Comparison of ENCODE assay signal across 1 cellular context in the genomic region with DNA sequence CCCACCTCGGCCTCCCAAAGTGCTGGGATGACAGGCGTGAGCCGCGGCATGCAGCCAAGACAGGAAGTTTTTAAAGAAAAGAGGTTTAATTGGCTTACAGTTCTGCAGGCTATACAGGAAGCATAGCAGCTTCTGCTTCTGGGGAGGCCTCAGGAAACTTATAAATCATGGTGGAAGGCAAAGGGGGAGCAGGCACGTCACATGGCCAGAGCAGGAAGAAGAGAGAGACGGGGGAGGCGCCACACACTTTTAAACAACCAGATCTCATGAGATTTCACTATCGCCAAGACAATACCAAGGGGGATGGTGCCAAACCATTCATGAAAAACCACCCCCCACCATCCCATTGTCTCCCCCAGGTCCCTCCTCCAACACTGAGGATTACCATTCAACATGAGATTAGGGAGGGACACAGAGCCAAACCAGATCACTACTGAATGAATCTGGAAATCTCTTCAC.
TF ChIP-seq lines count a peak whose summit lies in the region.

No MANE protein-coding gene starts in this region.

TF ChIP-seq in GM12878, 131 proteins besides CTCF, POLR2A, EP300 and RAD21:
- TF ChIP-seq HDAC2 (IDR thresholded peaks at IDR 0.05) (no peak), ZNF207 (IDR thresholded peaks at IDR 0.05; ENCODE audit: borderline replicate concordance) (no peak), CEBPB (IDR thresholded peaks at IDR 0.05; ENCODE audit: borderline replicate concordance in 1 of 2, low read depth in 2 of 2, low read length in 2 of 2) (no peak), CREB1 (IDR thresholded peaks at IDR 0.05; ENCODE audit: low read depth) (no peak), EGR1 (IDR thresholded peaks at IDR 0.05; ENCODE audit: borderline replicate concordance in 1 of 2, low read depth in 2 of 2, low read length in 2 of 2) (no peak), RCOR1 (conservative IDR thresholded peaks at IDR 0.05; ENCODE audit: low read depth, low read length) (no peak), JUND (IDR thresholded peaks at IDR 0.05; ENCODE audit: low read depth, low read length) (no peak), HDAC6 (IDR thresholded peaks at IDR 0.05; ENCODE audit: unreplicated experiment) (no peak), ZNF622 (IDR thresholded peaks at IDR 0.05) (no peak), ETV6 (conservative IDR thresholded peaks at IDR 0.05 in 1 of 2, IDR thresholded peaks at IDR 0.05 in 1 of 2; ENCODE audit: borderline replicate concordance in 1 of 2, low read depth in 1 of 2) (no peak)
- TF ChIP-seq, protein P1, sequence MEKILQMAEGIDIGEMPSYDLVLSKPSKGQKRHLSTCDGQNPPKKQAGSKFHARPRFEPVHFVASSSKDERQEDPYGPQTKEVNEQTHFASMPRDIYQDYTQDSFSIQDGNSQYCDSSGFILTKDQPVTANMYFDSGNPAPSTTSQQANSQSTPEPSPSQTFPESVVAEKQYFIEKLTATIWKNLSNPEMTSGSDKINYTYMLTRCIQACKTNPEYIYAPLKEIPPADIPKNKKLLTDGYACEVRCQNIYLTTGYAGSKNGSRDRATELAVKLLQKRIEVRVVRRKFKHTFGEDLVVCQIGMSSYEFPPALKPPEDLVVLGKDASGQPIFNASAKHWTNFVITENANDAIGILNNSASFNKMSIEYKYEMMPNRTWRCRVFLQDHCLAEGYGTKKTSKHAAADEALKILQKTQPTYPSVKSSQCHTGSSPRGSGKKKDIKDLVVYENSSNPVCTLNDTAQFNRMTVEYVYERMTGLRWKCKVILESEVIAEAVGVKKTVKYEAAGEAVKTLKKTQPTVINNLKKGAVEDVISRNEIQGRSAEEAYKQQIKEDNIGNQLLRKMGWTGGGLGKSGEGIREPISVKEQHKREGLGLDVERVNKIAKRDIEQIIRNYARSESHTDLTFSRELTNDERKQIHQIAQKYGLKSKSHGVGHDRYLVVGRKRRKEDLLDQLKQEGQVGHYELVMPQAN (conservative IDR thresholded peaks at IDR 0.05) = no peak
- TF ChIP-seq, protein P2, sequence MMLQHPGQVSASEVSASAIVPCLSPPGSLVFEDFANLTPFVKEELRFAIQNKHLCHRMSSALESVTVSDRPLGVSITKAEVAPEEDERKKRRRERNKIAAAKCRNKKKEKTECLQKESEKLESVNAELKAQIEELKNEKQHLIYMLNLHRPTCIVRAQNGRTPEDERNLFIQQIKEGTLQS (IDR thresholded peaks at IDR 0.05; ENCODE audit: borderline replicate concordance, extremely low read depth, low read depth, low read length) = no peak
- TF ChIP-seq, protein P3, sequence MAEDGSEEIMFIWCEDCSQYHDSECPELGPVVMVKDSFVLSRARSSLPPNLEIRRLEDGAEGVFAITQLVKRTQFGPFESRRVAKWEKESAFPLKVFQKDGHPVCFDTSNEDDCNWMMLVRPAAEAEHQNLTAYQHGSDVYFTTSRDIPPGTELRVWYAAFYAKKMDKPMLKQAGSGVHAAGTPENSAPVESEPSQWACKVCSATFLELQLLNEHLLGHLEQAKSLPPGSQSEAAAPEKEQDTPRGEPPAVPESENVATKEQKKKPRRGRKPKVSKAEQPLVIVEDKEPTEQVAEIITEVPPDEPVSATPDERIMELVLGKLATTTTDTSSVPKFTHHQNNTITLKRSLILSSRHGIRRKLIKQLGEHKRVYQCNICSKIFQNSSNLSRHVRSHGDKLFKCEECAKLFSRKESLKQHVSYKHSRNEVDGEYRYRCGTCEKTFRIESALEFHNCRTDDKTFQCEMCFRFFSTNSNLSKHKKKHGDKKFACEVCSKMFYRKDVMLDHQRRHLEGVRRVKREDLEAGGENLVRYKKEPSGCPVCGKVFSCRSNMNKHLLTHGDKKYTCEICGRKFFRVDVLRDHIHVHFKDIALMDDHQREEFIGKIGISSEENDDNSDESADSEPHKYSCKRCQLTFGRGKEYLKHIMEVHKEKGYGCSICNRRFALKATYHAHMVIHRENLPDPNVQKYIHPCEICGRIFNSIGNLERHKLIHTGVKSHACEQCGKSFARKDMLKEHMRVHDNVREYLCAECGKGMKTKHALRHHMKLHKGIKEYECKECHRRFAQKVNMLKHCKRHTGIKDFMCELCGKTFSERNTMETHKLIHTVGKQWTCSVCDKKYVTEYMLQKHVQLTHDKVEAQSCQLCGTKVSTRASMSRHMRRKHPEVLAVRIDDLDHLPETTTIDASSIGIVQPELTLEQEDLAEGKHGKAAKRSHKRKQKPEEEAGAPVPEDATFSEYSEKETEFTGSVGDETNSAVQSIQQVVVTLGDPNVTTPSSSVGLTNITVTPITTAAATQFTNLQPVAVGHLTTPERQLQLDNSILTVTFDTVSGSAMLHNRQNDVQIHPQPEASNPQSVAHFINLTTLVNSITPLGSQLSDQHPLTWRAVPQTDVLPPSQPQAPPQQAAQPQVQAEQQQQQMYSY (CRISPR knock-in tag; IDR thresholded peaks at IDR 0.05) = no peak
